ENCODE assay signal across 10 cellular contexts in the genomic region with DNA sequence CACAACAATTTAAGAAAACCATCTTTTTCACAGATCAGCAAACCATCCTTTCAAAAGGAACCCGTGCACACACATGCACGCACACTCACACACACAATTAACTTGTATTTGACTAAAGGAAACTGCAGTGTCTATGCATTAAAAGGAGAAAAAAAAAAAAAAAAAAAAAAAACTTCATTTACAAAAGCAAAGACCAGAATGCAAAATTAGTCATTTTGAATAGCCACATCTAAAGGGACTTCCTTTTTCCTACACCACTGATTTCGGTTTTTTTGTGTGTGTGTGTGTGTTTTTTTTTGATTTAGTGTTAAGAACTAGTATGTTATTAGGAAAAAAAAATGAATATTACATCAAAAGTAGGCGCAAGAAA. TPM values are rescaled to one million over a fixed set of nuclear protein-coding genes. Genes with fewer than 3 reads are reported as not detected.
DNase-seq lines count a peak whose midpoint lies in the region; ATAC-seq and TF ChIP-seq lines count a peak whose summit lies in the region.
"Had no signal": no experiment of that assay in that cellular context is flagged by ENCODE, and none has a peak within 500 bp of the region (broad histone marks: within the 10 kb centered on the region; RNA-seq: fewer than 3 reads in every experiment).

No MANE protein-coding gene starts in this region.

- intact Hi-C loops in activated B cell treated with CpG ODN at 0.5 μM for 24 hours (cut with micrococcal nuclease) (loop anchor here (2.0 to 5.0 kb wide), 2 partner anchors 15 to 1927 kb away; a partner anchor contains a TSS), testis (cut with DNase I; ENCODE audit: low total_unique reads) (no loop called here)

- POLR2A ChIA-PET in activated B cell treated with CpG ODN at 0.5 μM for 24 hours (lab: Charles Lee) = interaction anchor here (0.6 to 2.3 kb wide), 8 partner anchors 8 to 152 kb away, joined by 3 to 9 read pairs (median 4); a partner anchor contains a TSS

- no peaks in the 10 kb centered on the region for H3K36me3 ChIP-seq in testis (ENCODE audit: low read depth, missing control alignments)

- no peaks in the 10 kb centered on the region for H3K9me3 ChIP-seq in testis
- H3K9me3 ChIP-seq: mucosa of descending colon had no signal

- no peak overlapping the region for H3K4me3 ChIP-seq in testis
- H3K4me3 ChIP-seq: mucosa of descending colon had no signal

- TF ChIP-seq CTCF in activated B cell treated with CpG ODN at 0.5 μM for 24 hours (IDR thresholded peaks at IDR 0.05) = no peak
- TF ChIP-seq CTCF in testis (IDR thresholded peaks at IDR 0.05) = no peak

- peaks cover 13 to 45% of the 10 kb centered on the region in 2 donors for H3K36me3 Mint-ChIP-seq in activated naive CD4-positive, alpha-beta T cell treated with anti-CD3 and anti-CD28 coated beads, Interleukin-2, amount 50 U/mL, for 72 hours
- peaks cover 21% of the 10 kb centered on the region for H3K36me3 Mint-ChIP-seq in activated B cell treated with CpG ODN at 0.5 μM for 24 hours (ENCODE audit: low read depth)

- H3K27ac Mint-ChIP-seq in activated naive CD4-positive, alpha-beta T cell treated with anti-CD3 and anti-CD28 coated beads, Interleukin-2, amount 50 U/mL, for 72 hours = no peak overlapping the region
- H3K27ac Mint-ChIP-seq in activated B cell treated with CpG ODN at 0.5 μM for 24 hours = no peak overlapping the region

- TF ChIP-seq POLR2A in testis (IDR thresholded peaks at IDR 0.05) = no peak
- no peak for TF ChIP-seq POLR2A in erythroblast (IDR thresholded peaks at IDR 0.05; ENCODE audit: low read length)

- peak overlapping the region; percentile 100 for H3K27ac ChIP-seq in layer of hippocampus (ENCODE audit: low read depth, low read length)
- peak overlapping the region; percentile 95 to 99 for H3K27ac ChIP-seq in testis

- CTCF ChIA-PET in activated B cell treated with CpG ODN at 0.5 μM for 24 hours (lab: Charles Lee) = interaction anchor here (1.2 to 5.8 kb wide), 2 partner anchors 11 to 34 kb away, joined by 3 to 40 read pairs; no protein-coding TSS in a partner anchor

- ATAC-seq in activated naive CD4-positive, alpha-beta T cell treated with anti-CD3 and anti-CD28 coated beads, Interleukin-2, amount 50 U/mL, for 72 hours = peak; percentile 15 to 48
- peak; percentile 15 for ATAC-seq in activated B cell treated with CpG ODN at 0.5 μM for 24 hours (ENCODE audit: low read depth)
- ATAC-seq: mucosa of descending colon had no signal

- 42 to 50% methylated on average over 4 of the region's 4 CpGs for WGBS in testis, 2 donors

- H3K27me3 ChIP-seq in layer of hippocampus (ENCODE audit: control insufficient read depth, insufficient read depth, low read length) (no peaks in the 10 kb centered on the region), testis (no peaks in the 10 kb centered on the region)

- no peak overlapping the region for H3K4me3 Mint-ChIP-seq in activated B cell treated with CpG ODN at 0.5 μM for 24 hours

- H3K9me3 Mint-ChIP-seq in activated naive CD4-positive, alpha-beta T cell treated with anti-CD3 and anti-CD28 coated beads, Interleukin-2, amount 50 U/mL, for 72 hours = no peaks in the 10 kb centered on the region
- H3K9me3 Mint-ChIP-seq in activated B cell treated with CpG ODN at 0.5 μM for 24 hours = no peaks in the 10 kb centered on the region

- DNase-seq in activated naive CD4-positive, alpha-beta T cell treated with anti-CD3 and anti-CD28 coated beads, Interleukin-2, amount 50 U/mL, for 72 hours (ENCODE audit: low spot score in 2 of 2) = no peak
- no peak for DNase-seq in activated naive CD4-positive, alpha-beta T cell (lab: John Stamatoyannopoulos, UW)
- DNase-seq in activated B cell treated with CpG ODN at 0.5 μM for 24 hours = no peak
- DNase-seq in testis = no peak
- DNase-seq in erythroblast (lab: John Stamatoyannopoulos, UW) = no peak
- no peak for DNase-seq in mesenteric fat pad (ENCODE audit: low spot score)
- no peak for DNase-seq in NCI-H1694 treated with DMSO at 0.1 percent for 48 hours (lab: John Stamatoyannopoulos, UW)
- DNase-seq: mucosa of descending colon, NCI-H446 had no signal

- H3K4me1 ChIP-seq in testis = peaks cover 87% of the 10 kb centered on the region

- peaks cover 1% of the 10 kb centered on the region for H3K4me1 Mint-ChIP-seq in activated B cell treated with CpG ODN at 0.5 μM for 24 hours

- H3K27me3 Mint-ChIP-seq in activated B cell treated with CpG ODN at 0.5 μM for 24 hours = no peaks in the 10 kb centered on the region

RNA-seq across cellular contexts. Expression of a gene that starts 6.3 kb away (rescaled TPM):
- 10 to 100 TPM; 35.7 to 46.4 TPM for total RNA-seq in activated naive CD4-positive, alpha-beta T cell treated with anti-CD3 and anti-CD28 coated beads, Interleukin-2, amount 50 U/mL, for 72 hours
- 42.6 and 44.7 TPM in 2 replicates for total RNA-seq in activated B cell treated with CpG ODN at 0.5 μM for 24 hours
- total RNA-seq in testis = 100 to 1,000 TPM in 1 of 2 donors, 10 to 100 TPM in 1; 87.2 to 102 TPM
- 30.4 TPM for polyA plus RNA-seq in testis (ENCODE audit: insufficient read depth, low read depth, low replicate concordance)
- 23.1 TPM for total RNA-seq in mesenteric fat pad
